Comparison of ENCODE assay signal across 24 cellular contexts in the genomic region with DNA sequence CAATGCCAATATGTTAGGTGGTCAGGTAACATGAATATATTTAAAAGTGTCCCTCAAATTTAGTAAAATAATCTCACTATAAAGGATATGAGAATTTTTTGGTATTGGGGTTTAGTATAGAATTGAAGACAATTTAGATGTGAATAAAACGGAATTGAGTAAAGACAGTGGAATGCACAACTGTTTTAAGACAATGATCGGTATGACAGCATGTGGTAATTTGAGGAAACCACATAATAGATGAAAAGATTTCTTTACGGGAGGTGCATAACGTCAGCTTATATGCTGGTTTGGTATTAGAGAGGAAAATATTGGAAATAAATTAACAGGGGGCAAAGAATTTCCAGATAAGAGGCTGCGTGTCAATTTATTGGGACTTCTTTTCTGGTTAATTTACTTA.
"Had no signal": no experiment of that assay in that cellular context is flagged by ENCODE, and none has a peak within 500 bp of the region (broad histone marks: within the 10 kb centered on the region; RNA-seq: fewer than 3 reads in every experiment).

No MANE protein-coding gene starts in this region.

- DNase-seq: activated CD4-positive, alpha-beta memory T cell treated with anti-CD3 and anti-CD28 coated beads, Interleukin-2, amount 10 ng/mL, durations not matched to agents 7 days and 5 days; activated CD4-positive, alpha-beta T cell treated with anti-CD3 and anti-CD28 coated beads for 48 hours; activated effector memory CD4-positive, alpha-beta T cell treated with anti-CD3 and anti-CD28 coated beads, Interleukin-2, amount 50 U/mL, for 16 hours; activated naive CD4-positive, alpha-beta T cell treated with anti-CD3 and anti-CD28 coated beads, Interleukin-2, amount 10 ng/mL, durations not matched to agents 7 days and 5 days; activated T-cell treated with anti-CD3 and anti-CD28 coated beads, Interleukin-2, amount 50 U/mL, for 72 hours; amygdala; brain microvascular endothelial cell; central memory CD4-positive, alpha-beta T cell; effector memory CD4-positive, alpha-beta T cell; head of caudate nucleus; hypothalamus; ovary; psoas muscle; spleen; stimulated activated CD4-positive, alpha-beta T cell treated with anti-CD3 and anti-CD28 coated beads, Interleukin-4, amount 100 ng/mL, for 1 hour; stimulated activated naive CD4-positive, alpha-beta T cell; T1000; testis had no signal

- H3K4me1 ChIP-seq: psoas muscle, right atrium auricular region, spleen, testis, vagina had no signal

- H3K27me3 ChIP-seq: brain microvascular endothelial cell, ovary, right atrium auricular region, spleen, testis, vagina had no signal

- H3K27ac ChIP-seq: brain microvascular endothelial cell, ovary, psoas muscle, right atrium auricular region, spleen, testis, vagina had no signal

- ATAC-seq: activated T-cell treated with anti-CD3 and anti-CD28 coated beads, Interleukin-2, amount 50 U/mL, for 72 hours; esophagus mucosa; natural killer cell treated with Interleukin-12 subunit alpha and Interleukin-12 subunit beta and Interleukin-15 and Interleukin-18, amount 100 ng/mL, for 72 hours; psoas muscle had no signal

- H3K36me3 ChIP-seq: brain microvascular endothelial cell, ovary, right atrium auricular region, spleen, vagina had no signal

- FAIRE-seq: frontal cortex, islet of Langerhans had no signal

- H3K4me3 ChIP-seq: ovary, psoas muscle, right atrium auricular region, spleen, testis, vagina had no signal

- H3K9me3 ChIP-seq: ovary, psoas muscle, right atrium auricular region, testis, vagina had no signal
